ENCODE assay signal across 8 cellular contexts in the genomic region with DNA sequence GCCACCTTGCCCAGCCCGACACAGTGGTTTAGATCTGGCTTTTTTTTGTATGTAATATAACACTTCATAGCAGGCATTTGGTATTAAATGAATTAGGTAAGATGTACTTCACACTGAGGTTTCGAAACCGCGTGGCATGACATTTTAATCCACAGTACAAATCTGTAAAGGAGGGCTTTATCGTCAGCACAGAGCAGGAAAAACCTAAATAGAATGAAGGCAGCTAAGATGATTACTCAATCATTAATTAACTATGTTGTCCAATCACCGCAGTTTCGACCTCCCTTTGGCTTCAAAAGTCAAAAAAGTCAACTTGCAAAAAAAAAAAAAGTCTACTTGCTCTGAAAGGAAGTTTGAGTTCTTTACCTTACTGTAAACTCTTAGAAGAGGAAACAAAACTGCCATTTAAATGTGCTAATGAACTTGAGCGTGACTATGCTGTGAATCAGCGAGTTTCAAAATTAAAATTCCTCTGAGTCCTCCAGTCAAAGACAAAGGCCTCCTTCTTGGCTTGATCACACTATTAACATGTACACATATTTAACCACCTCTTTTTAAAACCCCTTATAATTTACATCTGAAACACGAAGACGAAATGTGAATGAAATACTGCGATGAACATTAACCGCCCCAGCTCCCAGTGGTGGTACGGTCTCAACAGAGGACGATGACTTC. TPM values are rescaled to one million over a fixed set of nuclear protein-coding genes. Genes with fewer than 3 reads are reported as not detected.
A peak's percentile ranks its signal among the peaks of the same experiment; 100 is the strongest.
DNase-seq lines count a peak whose midpoint lies in the region; ATAC-seq and TF ChIP-seq lines count a peak whose summit lies in the region.

No MANE protein-coding gene starts in this region.

- H3K9ac ChIP-seq in OCI-LY3 (ENCODE audit: low read length) (peak overlapping the region; percentile 99), iPS-20b (ENCODE audit: low read depth, low read length) (peak overlapping the region; percentile 90), smooth muscle cell (ENCODE audit: low read depth) (peak overlapping the region; percentile 99)

- H4K20me1 ChIP-seq in OCI-LY3 (ENCODE audit: insufficient read depth, low read length) (peaks cover 8% of the 10 kb centered on the region), smooth muscle cell (ENCODE audit: low read depth) (peaks cover 38% of the 10 kb centered on the region)

- peaks cover 49% of the 10 kb centered on the region for H3K79me2 ChIP-seq in OCI-LY3 (ENCODE audit: low read length)
- H3K79me2 ChIP-seq in smooth muscle cell (ENCODE audit: low read depth) = peaks cover 47% of the 10 kb centered on the region

- H3K4me3 ChIP-seq in OCI-LY3 (ENCODE audit: low read length) (peak overlapping the region; percentile 99), astrocyte of the cerebellum (ENCODE audit: low read depth, low read length) (peak overlapping the region; percentile 99), iPS-20b (ENCODE audit: low read length) (peak overlapping the region; percentile 87), smooth muscle cell (peak overlapping the region; percentile 92)

- DNase-seq in activated CD8-positive, alpha-beta memory T cell treated with anti-CD3 and anti-CD28 coated beads for 24 hours = peak; percentile 60
- no peak for DNase-seq in activated CD8-positive, alpha-beta memory T cell treated with anti-CD3 and anti-CD28 coated beads, Interleukin-2, amount 50 U/mL, for 48 hours
- DNase-seq in astrocyte of the cerebellum (ENCODE audit: low read depth) = peak; percentile 22
- no peak for DNase-seq in smooth muscle cell (lab: John Stamatoyannopoulos, UW; ENCODE audit: unreplicated experiment)

- no peaks in the 10 kb centered on the region for H3K9me3 ChIP-seq in OCI-LY3 (ENCODE audit: insufficient read depth, low read length)
- H3K9me3 ChIP-seq in iPS-20b (ENCODE audit: insufficient read depth, low read depth, low read length) = no peaks in the 10 kb centered on the region
- no peaks in the 10 kb centered on the region for H3K9me3 ChIP-seq in smooth muscle cell (replicated peaks; ENCODE audit: low read depth)

- H3K4me2 ChIP-seq in OCI-LY3 (ENCODE audit: low read length) = peak overlapping the region; percentile 89
- peak overlapping the region; percentile 93 for H3K4me2 ChIP-seq in smooth muscle cell

- H3K27me3 ChIP-seq in OCI-LY3 (ENCODE audit: low read depth, low read length) (no peaks in the 10 kb centered on the region), iPS-20b (ENCODE audit: insufficient read depth, low read length) (no peaks in the 10 kb centered on the region), smooth muscle cell (ENCODE audit: low read depth) (no peaks in the 10 kb centered on the region)

- 8% methylated on average over 15 of the region's 15 CpGs for WGBS in smooth muscle cell (ENCODE audit: low lambda C conversion rate)

- ATAC-seq in HG02885 (IDR thresholded peaks at IDR 0.05; ENCODE audit: poor library complexity, unreplicated experiment) (peak; percentile 30), HG03469 (IDR thresholded peaks at IDR 0.05; ENCODE audit: unreplicated experiment) (no peak)

- H3K4me1 ChIP-seq in OCI-LY3 (ENCODE audit: low read length) = peaks cover 13% of the 10 kb centered on the region
- H3K4me1 ChIP-seq in iPS-20b (ENCODE audit: insufficient read depth, low read length) = peaks cover 4% of the 10 kb centered on the region; the same call in 1 of the 2 replicates
- H3K4me1 ChIP-seq in smooth muscle cell (ENCODE audit: low read depth) = peaks cover 18% of the 10 kb centered on the region

- in situ Hi-C loops in astrocyte of the cerebellum (cut with HindIII; ENCODE audit: low sequenced_read_pairs) = no loop called here

- H3K36me3 ChIP-seq in OCI-LY3 (replicated peaks; ENCODE audit: low read depth, low read length) = no peaks in the 10 kb centered on the region
- H3K36me3 ChIP-seq in iPS-20b (ENCODE audit: insufficient read depth, low read depth, low read length) = no peaks in the 10 kb centered on the region
- H3K36me3 ChIP-seq in smooth muscle cell (ENCODE audit: low read depth) = no peaks in the 10 kb centered on the region

- H2AFZ ChIP-seq in OCI-LY3 (ENCODE audit: low read depth, low read length) (0 out of 2 replicates have a peak overlapping the region, but pooled peaks have one; percentile 15), smooth muscle cell (ENCODE audit: low read depth) (peak overlapping the region; percentile 2)

- H3K27ac ChIP-seq in OCI-LY3 (ENCODE audit: low read length) (peak overlapping the region; percentile 100), iPS-20b (ENCODE audit: low read length) (peak overlapping the region; percentile 31), smooth muscle cell (ENCODE audit: low read depth) (peak overlapping the region; percentile 100)

- TF ChIP-seq CTCF in OCI-LY3 (IDR thresholded peaks at IDR 0.05; ENCODE audit: low read depth, low read length) (no peak), astrocyte of the cerebellum (IDR thresholded peaks at IDR 0.05; ENCODE audit: low read depth, low read length, missing control alignments) (no peak), smooth muscle cell (IDR thresholded peaks at IDR 0.05; ENCODE audit: borderline replicate concordance, insufficient read depth, poor library complexity, severe bottlenecking) (no peak)

- peaks cover 7% of the 10 kb centered on the region for H3F3A ChIP-seq in smooth muscle cell (ENCODE audit: low read depth)

RNA-seq across cellular contexts. Expression of a gene that starts 0.7 kb away (rescaled TPM):
- 76.9 and 82.3 TPM in 2 replicates for total RNA-seq in smooth muscle cell
- polyA plus RNA-seq in smooth muscle cell = 18.1 and 27.0 TPM in 2 replicates

RNA-seq across cellular contexts. Expression of a gene that starts 15.3 kb away (rescaled TPM):
- total RNA-seq in smooth muscle cell = 69.3 and 73.8 TPM in 2 replicates
- polyA plus RNA-seq in smooth muscle cell = 42.9 and 52.0 TPM in 2 replicates

Comparison
In these comparisons a context has a peak if more than half of its experiments do, and no peak if none do; other contexts are left out.
1. DNase-seq: peak in activated CD8-positive, alpha-beta memory T cell treated with anti-CD3 and anti-CD28 coated beads for 24 hours (single experiment) and astrocyte of the cerebellum (single experiment); none in activated CD8-positive, alpha-beta memory T cell treated with anti-CD3 and anti-CD28 coated beads, Interleukin-2, amount 50 U/mL, for 48 hours (single experiment) and smooth muscle cell (single experiment).
2. H3K27ac ChIP-seq: peak in every context shown above with its lines; median percentile 100 in OCI-LY3; 100 in smooth muscle cell; 31 in iPS-20b.
3. Peak in every context shown above with its lines, with median percentiles within 50 percentile points of each other: H3K4me3 ChIP-seq and H3K9ac ChIP-seq.